Comparison of ENCODE assay signal across 18 cellular contexts in the genomic region with DNA sequence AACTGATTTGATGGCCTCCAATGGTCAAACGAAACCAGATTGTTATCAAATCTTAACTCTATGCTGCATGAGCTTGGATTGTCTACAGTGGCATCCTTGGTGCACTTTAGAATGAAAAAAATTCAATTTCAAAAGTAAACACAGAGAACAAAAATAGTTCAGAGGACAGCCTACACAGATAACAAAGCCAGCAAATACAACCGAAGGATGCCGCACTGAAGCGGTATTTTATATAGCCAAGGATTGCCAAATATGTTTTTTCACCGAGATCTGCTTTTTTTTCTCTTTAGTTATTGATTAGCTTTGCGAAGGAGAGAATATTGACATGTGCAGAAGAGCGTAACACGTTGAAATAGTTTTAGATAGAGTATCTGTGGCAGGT.
"Had no signal": no experiment of that assay in that cellular context is flagged by ENCODE, and none has a peak within 500 bp of the region (broad histone marks: within the 10 kb centered on the region; RNA-seq: fewer than 3 reads in every experiment).

No MANE protein-coding gene starts in this region.

- H3K36me3 Mint-ChIP-seq: naive thymus-derived CD4-positive, alpha-beta T cell; stimulated activated naive B cell treated with anti-CD40 and anti-IgM and Interleukin-4, amounts not matched to agents 10 μg/mL and 1 μg/mL and 100 μg/mL, for 72 hours had no signal

- H3K4me1 Mint-ChIP-seq: naive thymus-derived CD4-positive, alpha-beta T cell; stimulated activated naive B cell treated with anti-CD40 and anti-IgM and Interleukin-4, amounts not matched to agents 10 μg/mL and 1 μg/mL and 100 μg/mL, for 72 hours; stimulated activated naive CD8-positive, alpha-beta T cell treated with anti-CD3 and anti-CD28 coated beads, Interleukin-15, amount 100 ng/mL, for 72 hours had no signal

- H3K36me3 ChIP-seq: heart left ventricle, neutrophil, spleen, thoracic aorta had no signal

- DNase-seq: endodermal cell; heart left ventricle; hippocampal formation; kidney glomerular epithelial cell; naive thymus-derived CD4-positive, alpha-beta T cell; nephron progenitor cell; psoas muscle; retina; spleen; stimulated activated CD4-positive, alpha-beta T cell treated with anti-CD3 and anti-CD28 coated beads, Interleukin-15, amount 100 ng/mL, for 24 hours; stimulated activated CD4-positive, alpha-beta T cell treated with anti-CD3 and anti-CD28 coated beads, Interleukin-1b, Interleukin-23, amount 100 ng/mL, for 48 hours; stimulated activated CD4-positive, alpha-beta T cell treated with anti-CD3 and anti-CD28 coated beads, Interleukin-4, amount 100 ng/mL, for 4 hours; stimulated activated naive B cell treated with anti-CD40 and anti-IgM and Interleukin-4, amounts not matched to agents 10 μg/mL and 1 μg/mL and 100 μg/mL, for 72 hours; stimulated activated naive CD8-positive, alpha-beta T cell treated with anti-CD3 and anti-CD28 coated beads, Interleukin-15, amount 100 ng/mL, for 72 hours; trophoblast cell had no signal

- H3K27ac Mint-ChIP-seq: dendritic cell treated with granulocyte-macrophage colony-stimulating factor and Interleukin-4, amounts not matched to agents 40 ng/mL and 50 ng/mL, for 4 days; endodermal cell; naive thymus-derived CD4-positive, alpha-beta T cell; nephron progenitor cell; stimulated activated naive B cell treated with anti-CD40 and anti-IgM and Interleukin-4, amounts not matched to agents 10 μg/mL and 1 μg/mL and 100 μg/mL, for 72 hours; stimulated activated naive CD8-positive, alpha-beta T cell treated with anti-CD3 and anti-CD28 coated beads, Interleukin-15, amount 100 ng/mL, for 72 hours had no signal

- H3K27ac ChIP-seq: heart left ventricle, neutrophil, psoas muscle, spleen, thoracic aorta had no signal

- ATAC-seq: heart left ventricle; naive thymus-derived CD4-positive, alpha-beta T cell; psoas muscle; stimulated activated naive B cell treated with anti-CD40 and anti-IgM and Interleukin-4, amounts not matched to agents 10 μg/mL and 1 μg/mL and 100 μg/mL, for 72 hours; stimulated activated naive CD8-positive, alpha-beta T cell treated with anti-CD3 and anti-CD28 coated beads, Interleukin-15, amount 100 ng/mL, for 72 hours had no signal

- H3K4me1 ChIP-seq: spleen had no signal

- H3K9me3 ChIP-seq: heart left ventricle, neutrophil, psoas muscle, spleen, thoracic aorta had no signal

- H3K9me3 Mint-ChIP-seq: dendritic cell treated with granulocyte-macrophage colony-stimulating factor and Interleukin-4, amounts not matched to agents 40 ng/mL and 50 ng/mL, for 4 days; endodermal cell; nephron progenitor cell; stimulated activated naive B cell treated with anti-CD40 and anti-IgM and Interleukin-4, amounts not matched to agents 10 μg/mL and 1 μg/mL and 100 μg/mL, for 72 hours; stimulated activated naive CD8-positive, alpha-beta T cell treated with anti-CD3 and anti-CD28 coated beads, Interleukin-15, amount 100 ng/mL, for 72 hours had no signal

- H3K4me3 Mint-ChIP-seq: dendritic cell treated with granulocyte-macrophage colony-stimulating factor and Interleukin-4, amounts not matched to agents 40 ng/mL and 50 ng/mL, for 4 days; endodermal cell; naive thymus-derived CD4-positive, alpha-beta T cell; nephron progenitor cell; stimulated activated naive B cell treated with anti-CD40 and anti-IgM and Interleukin-4, amounts not matched to agents 10 μg/mL and 1 μg/mL and 100 μg/mL, for 72 hours; stimulated activated naive CD8-positive, alpha-beta T cell treated with anti-CD3 and anti-CD28 coated beads, Interleukin-15, amount 100 ng/mL, for 72 hours had no signal

- H3K4me3 ChIP-seq: heart left ventricle, psoas muscle, spleen, thoracic aorta had no signal
